ENCODE assay signal across 15 cellular contexts in the genomic region with DNA sequence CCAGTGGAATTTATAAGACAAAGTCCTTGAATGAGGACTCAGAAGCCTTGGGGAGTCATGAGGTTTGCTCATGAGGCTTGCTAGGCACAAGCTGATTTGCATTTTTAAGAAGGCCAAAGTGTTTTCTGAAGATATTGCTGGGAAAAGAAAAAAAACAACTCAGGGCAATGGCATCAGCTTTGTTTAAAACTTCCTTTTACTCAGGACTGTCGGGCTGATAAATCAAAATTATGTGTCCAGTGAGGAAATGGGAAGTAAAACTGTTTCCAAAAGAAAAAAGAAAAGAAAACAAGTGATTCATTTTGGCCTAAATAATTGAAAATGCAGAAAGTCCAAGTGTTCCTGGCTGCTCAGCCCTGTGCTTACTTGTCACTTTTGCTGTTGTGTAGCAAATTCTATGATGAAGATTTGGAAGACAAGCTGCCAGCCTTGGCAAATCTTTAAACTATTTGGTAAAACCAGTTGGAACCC.
DNase-seq lines count a peak whose midpoint lies in the region; ATAC-seq, FAIRE-seq and TF ChIP-seq lines count a peak whose summit lies in the region.
"Had no signal": no experiment of that assay in that cellular context is flagged by ENCODE, and none has a peak within 500 bp of the region (broad histone marks: within the 10 kb centered on the region; RNA-seq: fewer than 3 reads in every experiment).

No MANE protein-coding gene starts in this region.

- no peak overlapping the region for H3K4me3 ChIP-seq in foreskin fibroblast (ENCODE audit: low read depth in 1 of 2, low read length in 2 of 2)
- H3K4me3 ChIP-seq in neuron (ENCODE audit: low read length): no peak overlapping the region
- H3K4me3 ChIP-seq: cardiac muscle cell, hepatocyte had no signal

- H3K27me3 ChIP-seq in neuron (ENCODE audit: insufficient read depth, low read length): no peaks in the 10 kb centered on the region
- H3K27me3 ChIP-seq: cardiac muscle cell, hepatocyte had no signal

- H3K4me1 ChIP-seq in neuron (ENCODE audit: insufficient read depth, low read length): no peaks in the 10 kb centered on the region

- CTCF ChIA-PET in HEK293T (lab: Yijun Ruan, JAX): no interaction called here

- H2AFZ ChIP-seq in neuron (ENCODE audit: low read depth, low read length): peak overlapping the region; percentile 19
- H2AFZ ChIP-seq: hepatocyte had no signal

- no peak for TF ChIP-seq POLR2A in H54 (IDR thresholded peaks at IDR 0.05; ENCODE audit: low read depth, low read length)

- ATAC-seq in GM18868 (IDR thresholded peaks at IDR 0.05; ENCODE audit: unreplicated experiment): no peak
- ATAC-seq: left colon had no signal

- POLR2A ChIA-PET in HEK293T (lab: Yijun Ruan, JAX): no interaction called here

- no peaks in the 10 kb centered on the region for H3K9me3 ChIP-seq in neuron (ENCODE audit: low read length)
- H3K9me3 ChIP-seq: SK-N-SH had no signal

- no peaks in the 10 kb centered on the region for H3K36me3 ChIP-seq in neuron (ENCODE audit: insufficient read depth, low read length)
- H3K36me3 ChIP-seq: cardiac muscle cell had no signal

- TF ChIP-seq CTCF in foreskin fibroblast (IDR thresholded peaks at IDR 0.05; ENCODE audit: low read depth, low read length): no peak

- DNase-seq in A172 (ENCODE audit: low spot score) (peak; percentile 16), HEK293T (ENCODE audit: extremely low spot score) (no peak), foreskin fibroblast (peak; percentile 12 to 42), DMS53 (lab: John Stamatoyannopoulos, UW) (no peak), H54 (ENCODE audit: insufficient read length, low spot score) (no peak), activated T-cell treated with anti-CD3 and anti-CD28 coated beads for 4 hours (no peak)
- DNase-seq: activated naive CD4-positive, alpha-beta T cell treated with anti-CD3 and anti-CD28 coated beads, Interleukin-2, amount 10 ng/mL, durations not matched to agents 7 days and 5 days; left colon; SK-N-SH; small intestine had no signal

- FAIRE-seq in H54 (lab: Jason Lieb, UNC): no peak
- FAIRE-seq: HTR-8/SVneo, small intestine had no signal

TF ChIP-seq in HEK293T, 16 proteins besides CTCF, POLR2A, EP300 and RAD21:
- TF ChIP-seq NFRKB (IDR thresholded peaks at IDR 0.05): no peak
- TF ChIP-seq TARDBP (IDR thresholded peaks at IDR 0.05): no peak
- TF ChIP-seq ELF4 (IDR thresholded peaks at IDR 0.05): no peak
- TF ChIP-seq, protein P1, sequence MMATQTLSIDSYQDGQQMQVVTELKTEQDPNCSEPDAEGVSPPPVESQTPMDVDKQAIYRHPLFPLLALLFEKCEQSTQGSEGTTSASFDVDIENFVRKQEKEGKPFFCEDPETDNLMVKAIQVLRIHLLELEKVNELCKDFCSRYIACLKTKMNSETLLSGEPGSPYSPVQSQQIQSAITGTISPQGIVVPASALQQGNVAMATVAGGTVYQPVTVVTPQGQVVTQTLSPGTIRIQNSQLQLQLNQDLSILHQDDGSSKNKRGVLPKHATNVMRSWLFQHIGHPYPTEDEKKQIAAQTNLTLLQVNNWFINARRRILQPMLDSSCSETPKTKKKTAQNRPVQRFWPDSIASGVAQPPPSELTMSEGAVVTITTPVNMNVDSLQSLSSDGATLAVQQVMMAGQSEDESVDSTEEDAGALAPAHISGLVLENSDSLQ (IDR thresholded peaks at IDR 0.05): peak; percentile 62; the same call in 1 of the 2 replicates
- no peak for TF ChIP-seq LEF1 (IDR thresholded peaks at IDR 0.05; ENCODE audit: borderline replicate concordance)

Comparison
In these comparisons a context has a peak if more than half of its experiments do, and no peak if none do; other contexts are left out.
1. DNase-seq: peak in A172 (single experiment) and foreskin fibroblast (2 of 2); none in HEK293T (single experiment), DMS53 (single experiment), H54 (single experiment) and activated T-cell treated with anti-CD3 and anti-CD28 coated beads for 4 hours (single experiment).